1 cellular context compared by ENCODE assay signal in genomic region chrX:14872851-14873675, GRCh38.
A peak's percentile ranks its signal among the peaks of the same experiment; 100 is the strongest.
TF ChIP-seq lines count a peak whose summit lies in the region.

Gene FANCB, minus strand, starts transcription at chrX:14873069. Its CDS starts 7,559 bp downstream, at chrX:14865510.
Gene MOSPD2, plus strand, starts transcription at chrX:14873421. Its CDS starts 108 bp downstream, at chrX:14873529.

TF ChIP-seq in K562, 482 proteins besides CTCF, POLR2A, EP300 and RAD21 (continued from another document and continues in another):
- TF ChIP-seq ZNF407 (IDR thresholded peaks at IDR 0.05; ENCODE audit: low read depth): no peak
- 0 out of 2 replicates have a peak, but pooled peaks have one; percentile 62 for TF ChIP-seq ZZZ3 (IDR thresholded peaks at IDR 0.05)
- no peak for TF ChIP-seq TEAD2 (tag; IDR thresholded peaks at IDR 0.05)
- no peak for TF ChIP-seq DLX4 (CRISPR knock-in tag; IDR thresholded peaks at IDR 0.05)
- no peak for TF ChIP-seq MCM3 (IDR thresholded peaks at IDR 0.05)
- TF ChIP-seq DNMT1 (IDR thresholded peaks at IDR 0.05): no peak
- no peak for TF ChIP-seq IRF2 (CRISPR knock-in tag; IDR thresholded peaks at IDR 0.05)
- no peak for TF ChIP-seq ARHGAP35 (IDR thresholded peaks at IDR 0.05; ENCODE audit: partially characterized antibody)
- no peak for TF ChIP-seq ARID2 (IDR thresholded peaks at IDR 0.05)
- TF ChIP-seq FOS (IDR thresholded peaks at IDR 0.05; ENCODE audit: extremely low read depth, insufficient read length): peak; percentile 27
- peak; percentile 78 for TF ChIP-seq C11orf30 (IDR thresholded peaks at IDR 0.05; ENCODE audit: low read depth)
- TF ChIP-seq ZNF217 (CRISPR knock-in tag; IDR thresholded peaks at IDR 0.05): no peak
- TF ChIP-seq KDM5B (IDR thresholded peaks at IDR 0.05; ENCODE audit: insufficient replicate concordance, low read depth, low read length): peak; percentile 85
- no peak for TF ChIP-seq PHB (CRISPR knock-in tag; IDR thresholded peaks at IDR 0.05)
- no peak for TF ChIP-seq ZNF592 (IDR thresholded peaks at IDR 0.05)
- no peak for TF ChIP-seq XRCC3 (IDR thresholded peaks at IDR 0.05)
- no peak for TF ChIP-seq STAT5B (CRISPR knock-in tag; IDR thresholded peaks at IDR 0.05)
- TF ChIP-seq CCAR2 (IDR thresholded peaks at IDR 0.05; ENCODE audit: low read depth, low read length): no peak
- no peak for TF ChIP-seq CGGBP1 (CRISPR knock-in tag; IDR thresholded peaks at IDR 0.05)
- TF ChIP-seq E2F6 (IDR thresholded peaks at IDR 0.05; ENCODE audit: borderline replicate concordance in 1 of 2, extremely low read depth in 1 of 2, insufficient read depth in 1 of 2, insufficient read length in 1 of 2, low read depth in 1 of 2, low read length in 1 of 2, poor library complexity in 1 of 2, severe bottlenecking in 1 of 2): peak; percentile 88 to 97
- peak; percentile 66; the same call in 1 of the 2 replicates for TF ChIP-seq NKRF (IDR thresholded peaks at IDR 0.05; ENCODE audit: borderline replicate concordance)
- TF ChIP-seq MTA3 (IDR thresholded peaks at IDR 0.05; ENCODE audit: borderline replicate concordance): 0 out of 2 replicates have a peak, but pooled peaks have one; percentile 1
- TF ChIP-seq ZNF512 (tag; IDR thresholded peaks at IDR 0.05): no peak
- TF ChIP-seq ZNF507 (tag; conservative IDR thresholded peaks at IDR 0.05): no peak
- TF ChIP-seq PTRF (tag; IDR thresholded peaks at IDR 0.05): no peak
- no peak for TF ChIP-seq RBM22 (IDR thresholded peaks at IDR 0.05; ENCODE audit: low read depth, low read length, poor library complexity, severe bottlenecking)
- no peak for TF ChIP-seq POU5F1 (IDR thresholded peaks at IDR 0.05; ENCODE audit: borderline replicate concordance, low read depth, low read length, partially characterized antibody)
- peak; percentile 95 for TF ChIP-seq EGR1 (conservative IDR thresholded peaks at IDR 0.05)
- TF ChIP-seq ARID3A (IDR thresholded peaks at IDR 0.05; ENCODE audit: borderline replicate concordance, low read depth, low read length): no peak
- no peak for TF ChIP-seq NEUROD1 (IDR thresholded peaks at IDR 0.05; ENCODE audit: borderline replicate concordance, low read depth, low read length, partially characterized antibody)
- peak; percentile 78 for TF ChIP-seq RBBP5 (IDR thresholded peaks at IDR 0.05; ENCODE audit: borderline replicate concordance, insufficient read depth, low read length, poor library complexity, severe bottlenecking)
- TF ChIP-seq CHD1 (IDR thresholded peaks at IDR 0.05; ENCODE audit: low read length): no peak
- no peak for TF ChIP-seq ZNF586 (CRISPR knock-in tag; conservative IDR thresholded peaks at IDR 0.05)
- no peak for TF ChIP-seq GTF3C2 (IDR thresholded peaks at IDR 0.05; ENCODE audit: borderline replicate concordance, extremely low read depth, insufficient read length)
- peak; percentile 77 for TF ChIP-seq CXXC5 (CRISPR knock-in tag; IDR thresholded peaks at IDR 0.05)
